9 cellular contexts compared by ENCODE assay signal in genomic region chr10:131983780-131984179, GRCh38. TPM values are rescaled to one million over a fixed set of nuclear protein-coding genes. Genes with fewer than 3 reads are reported as not detected.
A peak's percentile ranks its signal among the peaks of the same experiment; 100 is the strongest.
DNase-seq lines count a peak whose midpoint lies in the region; ATAC-seq and TF ChIP-seq lines count a peak whose summit lies in the region.
"Had no signal": no experiment of that assay in that cellular context is flagged by ENCODE, and none has a peak within 500 bp of the region (broad histone marks: within the 10 kb centered on the region; RNA-seq: fewer than 3 reads in every experiment).

No MANE protein-coding gene starts in this region.

- no peaks in the 10 kb centered on the region for H3K27me3 Mint-ChIP-seq in HFFc6 (ENCODE audit: insufficient read depth)
- H3K27me3 Mint-ChIP-seq in brain = peaks cover 15% of the 10 kb centered on the region
- peaks cover 16% of the 10 kb centered on the region for H3K27me3 Mint-ChIP-seq in nephron progenitor cell (ENCODE audit: low read depth, poor library complexity)

- H3K4me3 ChIP-seq in AG09309 (ENCODE audit: control insufficient read depth, low read depth, low read length) = no peak overlapping the region
- no peak overlapping the region for H3K4me3 ChIP-seq in SJCRH30
- H3K4me3 ChIP-seq in heart right ventricle = no peak overlapping the region

- H3K36me3 Mint-ChIP-seq in HFFc6 (ENCODE audit: low read depth) (peaks cover 10% of the 10 kb centered on the region; the same call in 1 of the 2 replicates), brain (peaks cover 45% of the 10 kb centered on the region), nephron progenitor cell (ENCODE audit: low read depth) (peaks cover 47% of the 10 kb centered on the region)

- H3K4me3 Mint-ChIP-seq in HFFc6 = peak overlapping the region; percentile 58; the same call in 1 of the 2 replicates
- peak overlapping the region; percentile 69 to 83 (median 78) for H3K4me3 Mint-ChIP-seq in brain
- no peak overlapping the region for H3K4me3 Mint-ChIP-seq in nephron progenitor cell

- H3K27ac Mint-ChIP-seq in HFFc6 = peak overlapping the region; percentile 78; the same call in 1 of the 2 replicates
- peak overlapping the region in 2 of 5 experiments; percentile 24 to 86 for H3K27ac Mint-ChIP-seq in brain
- H3K27ac Mint-ChIP-seq in nephron progenitor cell = no peak overlapping the region
- H3K27ac Mint-ChIP-seq: activated B cell treated with CpG ODN at 0.5 μM for 24 hours had no signal

- H3K9me3 Mint-ChIP-seq in HFFc6 (peaks cover 4% of the 10 kb centered on the region; the same call in 1 of the 2 replicates), brain (peaks cover 3 to 52% (median 21%) of the 10 kb centered on the region in 5 experiments), nephron progenitor cell (peaks cover 59% of the 10 kb centered on the region)
- H3K9me3 Mint-ChIP-seq: activated B cell treated with CpG ODN at 0.5 μM for 24 hours had no signal

- H3K4me1 ChIP-seq in SJCRH30 (no peaks in the 10 kb centered on the region), heart right ventricle (peaks cover 4 to 33% (median 26%) of the 10 kb centered on the region in 9 donors)

- no peak for ATAC-seq in heart right ventricle
- no peak for ATAC-seq in GM18520 (IDR thresholded peaks at IDR 0.05; ENCODE audit: unreplicated experiment)

- H3K27ac ChIP-seq in SJCRH30 (no peak overlapping the region), heart right ventricle (no peak overlapping the region)

- no peaks in the 10 kb centered on the region for H3K36me3 ChIP-seq in SJCRH30
- no peaks in the 10 kb centered on the region for H3K36me3 ChIP-seq in heart right ventricle

- 78 to 79% methylated on average over 6 of the region's 6 CpGs for WGBS in heart right ventricle, 2 donors

- intact Hi-C loops in heart right ventricle (cut with DNase I) = loop anchor here in 4 of 10 donors (5.0 kb wide), 3 partner anchors 39 to 86 kb away; partner anchors contain the start of gene PPP2R2D (in 1 of the 4)

- H3K27me3 ChIP-seq in SJCRH30 (no peaks in the 10 kb centered on the region), heart right ventricle (peaks cover 0 to 24% (median 0%) of the 10 kb centered on the region in 7 donors)

- no peak for TF ChIP-seq CTCF in AG09309 (IDR thresholded peaks at IDR 0.05; ENCODE audit: control insufficient read depth, insufficient read depth, low read depth, low read length, missing control alignments)
- no peak for TF ChIP-seq CTCF in HFFc6 (IDR thresholded peaks at IDR 0.05)
- TF ChIP-seq CTCF in brain (conservative IDR thresholded peaks at IDR 0.05) = no peak
- no peak for TF ChIP-seq CTCF in nephron progenitor cell (IDR thresholded peaks at IDR 0.05)
- TF ChIP-seq CTCF in heart right ventricle (IDR thresholded peaks at IDR 0.05) = no peak

- H3K4me1 Mint-ChIP-seq in HFFc6 (ENCODE audit: low read depth) (peaks cover 34% of the 10 kb centered on the region), brain (peaks cover 29% of the 10 kb centered on the region), nephron progenitor cell (peaks cover 20% of the 10 kb centered on the region)

- DNase-seq in AG09309 (ENCODE audit: low read depth) = peak; percentile 76
- DNase-seq in HFFc6 = peak; percentile 96
- peak; percentile 45 to 94 for DNase-seq in lung microvascular endothelial cell (ENCODE audit: low read depth in 2 of 2)
- no peak for DNase-seq in nephron progenitor cell
- no peak for DNase-seq in SJCRH30
- DNase-seq in heart right ventricle = no peak
- DNase-seq: activated B cell treated with CpG ODN at 0.5 μM for 24 hours had no signal

- H3K9me3 ChIP-seq in SJCRH30 (replicated peaks) (no peaks in the 10 kb centered on the region), heart right ventricle (no peaks in the 10 kb centered on the region)

RNA-seq across cellular contexts. Expression of gene BNIP3, which starts 2.1 kb away (rescaled TPM):
- 100 to 1,000 TPM in 1 of 6 experiments, 10 to 100 TPM in 5; 71.0 to 107 (median 78.3) TPM for total RNA-seq in HFFc6 (2021; fragmentation: NEBNext Ultra II Directional; extraction: Animal tissue kit (Norgen Biotek cat#: 25700))
- polyA plus RNA-seq in brain (ENCODE audit: insufficient read depth, low read depth, low replicate concordance) (43.7 TPM), heart right ventricle (10 to 100 TPM; 34.6 to 80.5 TPM)
- total RNA-seq in lung microvascular endothelial cell (23.5 and 56.2 TPM in 2 replicates), heart right ventricle (100 to 1,000 TPM; 111 to 211 (median 159) TPM)
- 45.6 and 46.9 TPM in 2 replicates for total RNA-seq in SJCRH30 (2014; rRNA removed; shearing (Covaris generic))

Comparison
In these comparisons a context has a peak if more than half of its experiments do, and no peak if none do; other contexts are left out.
1. DNase-seq: peak in AG09309 (single experiment), HFFc6 (single experiment) and lung microvascular endothelial cell (2 of 2); none in nephron progenitor cell (single experiment), SJCRH30 (0 of 2) and heart right ventricle (0 of 2).